19 cellular contexts compared by ENCODE assay signal in the genomic region with DNA sequence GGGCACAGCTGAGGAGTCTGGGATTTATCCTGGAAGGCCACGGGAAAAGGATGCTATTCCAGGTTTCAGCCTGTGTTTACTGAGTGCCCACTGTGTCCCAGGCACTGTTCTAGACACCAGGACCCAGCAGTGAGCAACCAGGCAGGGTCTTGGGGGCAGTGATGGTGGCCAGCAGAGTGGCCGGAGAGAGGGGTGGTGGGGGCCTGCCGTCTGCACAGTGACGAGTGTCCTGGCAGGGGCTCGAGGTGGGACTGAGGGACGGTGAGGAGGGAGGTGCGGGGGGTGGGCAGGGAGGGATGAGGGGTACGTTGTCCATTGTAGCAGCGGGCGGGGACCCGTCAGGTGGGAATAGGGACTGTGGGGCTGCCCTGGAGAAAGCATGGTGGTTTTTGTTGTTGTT.
"Had no signal": no experiment of that assay in that cellular context is flagged by ENCODE, and none has a peak within 500 bp of the region (broad histone marks: within the 10 kb centered on the region; RNA-seq: fewer than 3 reads in every experiment).

No MANE protein-coding gene starts in this region.

- ATAC-seq: foreskin keratinocyte, gastroesophageal sphincter, heart right ventricle, left colon, left lobe of liver had no signal

- DNase-seq: dermis blood vessel endothelial cell; dorsolateral prefrontal cortex; effector CD4-positive, alpha-beta T cell; effector memory CD4-positive, alpha-beta T cell; foreskin keratinocyte; heart right ventricle; hippocampal formation; kidney glomerular epithelial cell; left colon; left ventricle myocardium inferior; mammary epithelial cell; mesendoderm; midbrain had no signal

- H3K27ac ChIP-seq: coronary artery, dorsolateral prefrontal cortex, esophagus muscularis mucosa, foreskin keratinocyte, gastroesophageal sphincter, heart right ventricle, left ventricle myocardium inferior had no signal

- H3K36me3 Mint-ChIP-seq: memory B cell had no signal

- H3K27ac Mint-ChIP-seq: memory B cell had no signal

- H3K4me3 Mint-ChIP-seq: memory B cell had no signal

- H3K27me3 ChIP-seq: esophagus muscularis mucosa, foreskin keratinocyte, gastroesophageal sphincter had no signal

- H3K9me3 ChIP-seq: left ventricle myocardium inferior had no signal

- H3K4me1 Mint-ChIP-seq: memory B cell had no signal

- H3K4me3 ChIP-seq: coronary artery, dorsolateral prefrontal cortex, esophagus muscularis mucosa, gastroesophageal sphincter, heart right ventricle, left ventricle myocardium inferior, lung had no signal
